In the genomic region with DNA sequence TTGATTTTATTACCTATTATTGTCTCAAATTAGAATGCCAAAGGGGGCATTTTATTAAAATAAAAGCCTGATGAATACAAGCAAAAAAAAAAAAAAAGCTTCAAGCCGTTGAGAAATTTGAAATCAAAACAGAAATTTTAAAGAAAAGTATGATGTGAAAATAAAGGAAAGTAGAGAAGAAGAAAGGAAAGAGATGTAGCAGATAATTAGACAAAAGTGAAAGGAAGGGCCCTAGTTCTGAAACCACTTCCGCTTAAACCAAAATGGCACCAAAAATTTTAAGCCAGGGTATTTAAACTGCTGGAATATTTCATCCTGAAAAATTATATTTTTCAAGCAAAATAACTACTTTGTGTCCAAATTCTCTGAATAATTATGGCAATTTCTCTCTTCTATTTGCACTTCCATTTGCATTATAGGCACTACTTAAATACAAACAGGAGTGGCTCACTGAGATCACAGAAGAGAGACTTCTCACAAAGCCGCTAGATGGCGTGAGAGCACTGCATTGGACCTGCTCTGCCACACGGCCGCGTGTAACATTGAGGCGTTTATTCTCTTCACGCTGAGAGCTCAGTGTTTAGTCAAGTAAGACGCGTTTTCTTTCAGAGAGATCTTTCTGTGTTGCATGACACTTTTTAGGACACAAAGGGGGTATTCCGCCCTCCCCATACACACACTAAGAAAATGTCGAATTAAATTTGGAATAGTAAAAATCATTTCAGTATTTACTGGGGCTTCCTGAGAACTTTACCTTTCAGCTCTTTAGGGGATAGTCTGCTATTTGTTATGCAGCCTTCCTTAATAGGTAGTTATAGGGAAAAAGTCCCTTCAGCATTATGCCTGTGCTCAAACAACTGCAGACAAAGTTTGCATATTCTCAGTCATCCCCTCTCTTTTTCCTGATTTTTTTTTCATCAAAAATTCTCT, we compare ENCODE assay signal across 8 cellular contexts.
DNase-seq lines count a peak whose midpoint lies in the region; ATAC-seq and TF ChIP-seq lines count a peak whose summit lies in the region.

No MANE protein-coding gene starts in this region.

- H3K27me3 ChIP-seq in BJ (ENCODE audit: control insufficient read depth, insufficient read depth, low read length) (no peaks in the 10 kb centered on the region), kidney epithelial cell (ENCODE audit: control insufficient read depth, insufficient read depth, low read length) (peaks cover 3% of the 10 kb centered on the region)

- DNase-seq in BJ (ENCODE audit: low read depth): peak; percentile 2
- peak; percentile 92 to 93 for DNase-seq in NCI-H446 (lab: John Stamatoyannopoulos, UW)
- DNase-seq in activated CD4-positive, CD25-positive, alpha-beta regulatory T cell treated with anti-CD3 and anti-CD28 coated beads, Interleukin-2, amount 50 U/mL, for 16 hours (ENCODE audit: low read depth, low spot score): peak; percentile 51
- DNase-seq in cerebellar cortex (ENCODE audit: low spot score): peak; percentile 97
- peak; percentile 50 for DNase-seq in kidney epithelial cell (ENCODE audit: low read depth)
- peak; percentile 76 to 79 for DNase-seq in stimulated activated CD4-positive, alpha-beta T cell treated with anti-CD3 and anti-CD28 coated beads, Interleukin-2, amount 100 ng/mL, for 24 hours

- CTCF ChIA-PET in BJ (lab: Yijun Ruan, JAX): interaction anchor here (0.5 to 5.2 kb wide), 29 partner anchors 9 to 949 kb away, joined by 3 to 61 read pairs (median 4); no protein-coding TSS in a partner anchor

- TF ChIP-seq CTCF in BJ (IDR thresholded peaks at IDR 0.05; ENCODE audit: insufficient read depth, low read depth, low read length) (peak; percentile 95), kidney epithelial cell (IDR thresholded peaks at IDR 0.05; ENCODE audit: insufficient read depth, low read length, poor library complexity, severe bottlenecking) (peak; percentile 91)

- ATAC-seq in GM19328 (IDR thresholded peaks at IDR 0.05; ENCODE audit: unreplicated experiment) (peak; percentile 100), HG03439 (IDR thresholded peaks at IDR 0.05; ENCODE audit: unreplicated experiment) (peak; percentile 100)

- POLR2A ChIA-PET in BJ (lab: Charles Lee): no interaction called here

- H3K4me3 ChIP-seq in BJ (ENCODE audit: low read depth, low read length) (no peak overlapping the region), kidney epithelial cell (ENCODE audit: low read depth, low read length) (no peak overlapping the region)

- H3K36me3 ChIP-seq in BJ (ENCODE audit: control insufficient read depth, insufficient read depth, low read length) (no peaks in the 10 kb centered on the region), kidney epithelial cell (ENCODE audit: control insufficient read depth, insufficient read depth, low read length) (no peaks in the 10 kb centered on the region)

Comparison
In these comparisons a context has a peak if more than half of its experiments do, and no peak if none do; other contexts are left out.
1. DNase-seq: peak in every context shown above with its lines; median percentile 97 in cerebellar cortex; 92 in NCI-H446; 78 in stimulated activated CD4-positive, alpha-beta T cell treated with anti-CD3 and anti-CD28 coated beads, Interleukin-2, amount 100 ng/mL, for 24 hours; 51 in activated CD4-positive, CD25-positive, alpha-beta regulatory T cell treated with anti-CD3 and anti-CD28 coated beads, Interleukin-2, amount 50 U/mL, for 16 hours; 50 in kidney epithelial cell; 2 in BJ.